In genomic region chr6:157670466-157671186, GRCh38 we compare ENCODE assay signal across 12 cellular contexts.
A peak's percentile ranks its signal among the peaks of the same experiment; 100 is the strongest.
DNase-seq lines count a peak whose midpoint lies in the region; ATAC-seq and TF ChIP-seq lines count a peak whose summit lies in the region.
"Had no signal": no experiment of that assay in that cellular context is flagged by ENCODE, and none has a peak within 500 bp of the region (broad histone marks: within the 10 kb centered on the region; RNA-seq: fewer than 3 reads in every experiment).

No MANE protein-coding gene starts in this region.

- peaks cover 22% of the 10 kb centered on the region for H3K4me1 Mint-ChIP-seq in activated CD8-positive, alpha-beta T cell treated with anti-CD3 and anti-CD28 coated beads, Interleukin-2, amount 10 ng/mL, durations not matched to agents 7 days and 5 days (ENCODE audit: low read depth)

- CTCF ChIA-PET in activated CD8-positive, alpha-beta T cell treated with anti-CD3 and anti-CD28 coated beads, Interleukin-2, amount 10 ng/mL, durations not matched to agents 7 days and 5 days (lab: Charles Lee), result interaction anchor here (1.0 to 2.9 kb wide), 10 partner anchors 11 to 356 kb away, joined by 3 to 23 read pairs (median 4); no protein-coding TSS in a partner anchor

- TF ChIP-seq POLR2A in stomach (IDR thresholded peaks at IDR 0.05), result no peak

- intact Hi-C loops in stomach (cut with DNase I; ENCODE audit: low total_unique reads), result no loop called here

- H3K9me3 ChIP-seq in right atrium auricular region (no peaks in the 10 kb centered on the region), stomach (no peaks in the 10 kb centered on the region)

- TF ChIP-seq CTCF in HL-60 (IDR thresholded peaks at IDR 0.05; ENCODE audit: insufficient read depth, low read length) (no peak), right atrium auricular region (IDR thresholded peaks at IDR 0.05) (no peak), stomach (IDR thresholded peaks at IDR 0.05) (no peak)

- H3K27ac Mint-ChIP-seq in activated CD8-positive, alpha-beta T cell treated with anti-CD3 and anti-CD28 coated beads, Interleukin-2, amount 10 ng/mL, durations not matched to agents 7 days and 5 days, result no peak overlapping the region

- TF ChIP-seq EP300 in stomach (IDR thresholded peaks at IDR 0.05), result no peak

- POLR2A ChIA-PET in activated CD8-positive, alpha-beta T cell treated with anti-CD3 and anti-CD28 coated beads, Interleukin-2, amount 10 ng/mL, durations not matched to agents 7 days and 5 days (lab: Charles Lee), result no interaction called here

- ATAC-seq in activated CD8-positive, alpha-beta T cell treated with anti-CD3 and anti-CD28 coated beads, Interleukin-2, amount 10 ng/mL, durations not matched to agents 7 days and 5 days, result no peak
- ATAC-seq: HCT116 had no signal

- H3K27me3 ChIP-seq in HL-60 (ENCODE audit: insufficient read depth, poor library complexity, severe bottlenecking) (no peaks in the 10 kb centered on the region), right atrium auricular region (no peaks in the 10 kb centered on the region), stomach (no peaks in the 10 kb centered on the region)

- WGBS in stomach, 5 donors, result 72 to 84% (median 82%) methylated on average over 9 of the region's 9 CpGs

- H3K9me3 Mint-ChIP-seq in activated CD8-positive, alpha-beta T cell treated with anti-CD3 and anti-CD28 coated beads, Interleukin-2, amount 10 ng/mL, durations not matched to agents 7 days and 5 days (ENCODE audit: insufficient read depth), result no peaks in the 10 kb centered on the region

- H3K36me3 ChIP-seq in right atrium auricular region (no peaks in the 10 kb centered on the region), stomach (peaks cover 0 to 10% (median 7%) of the 10 kb centered on the region in 4 donors)

- H3K4me3 ChIP-seq in HL-60 (replicated peaks; ENCODE audit: insufficient read depth, low read length) (no peak overlapping the region), right atrium auricular region (no peak overlapping the region), stomach (no peak overlapping the region)

- peaks cover 3% of the 10 kb centered on the region for H3K27me3 Mint-ChIP-seq in activated CD8-positive, alpha-beta T cell treated with anti-CD3 and anti-CD28 coated beads, Interleukin-2, amount 10 ng/mL, durations not matched to agents 7 days and 5 days (ENCODE audit: low read depth)

- no peaks in the 10 kb centered on the region for H3K36me3 Mint-ChIP-seq in activated CD8-positive, alpha-beta T cell treated with anti-CD3 and anti-CD28 coated beads, Interleukin-2, amount 10 ng/mL, durations not matched to agents 7 days and 5 days (ENCODE audit: low read depth)

- peak overlapping the region; percentile 29 for H3K27ac ChIP-seq in HL-60 (replicated peaks)
- H3K27ac ChIP-seq in right atrium auricular region, result peak overlapping the region; percentile 67 to 73
- H3K27ac ChIP-seq in stomach, result peak overlapping the region in 4 of 5 donors; percentile 68 to 73 (median 72)
- H3K27ac ChIP-seq: epithelial cell of prostate had no signal

- DNase-seq in HL-60 (ENCODE audit: low read depth in 1 of 2, low spot score in 1 of 2) (peak; percentile 27 to 75), right atrium auricular region (ENCODE audit: low spot score) (peak; percentile 64), stomach (no peak), NCI-H82 treated with DMSO at 0.1 percent for 48 hours (lab: John Stamatoyannopoulos, UW; ENCODE audit: unreplicated experiment) (no peak), AG08396 (ENCODE audit: low spot score) (no peak)
- peak; percentile 26 for DNase-seq in activated CD8-positive, alpha-beta T cell treated with anti-CD3 and anti-CD28 coated beads, Interleukin-2, amount 10 ng/mL, durations not matched to agents 7 days and 5 days
- no peak for DNase-seq in stimulated activated CD4-positive, alpha-beta T cell treated with anti-CD3 and anti-CD28 coated beads, Interleukin-4, amount 100 ng/mL, for 1 hour
- DNase-seq: midbrain; stimulated activated CD4-positive, alpha-beta T cell treated with anti-CD3 and anti-CD28 coated beads, Interleukin-4, amount 100 ng/mL, for 4 hours; stimulated activated naive CD4-positive, alpha-beta T cell treated with Interleukin-2 at 50 U/mL for 16 hours had no signal

- peaks cover 0 to 17% of the 10 kb centered on the region in 2 donors for H3K4me1 ChIP-seq in right atrium auricular region
- peaks cover 10 to 38% (median 15%) of the 10 kb centered on the region in 4 donors for H3K4me1 ChIP-seq in stomach

- H3K4me3 Mint-ChIP-seq in activated CD8-positive, alpha-beta T cell treated with anti-CD3 and anti-CD28 coated beads, Interleukin-2, amount 10 ng/mL, durations not matched to agents 7 days and 5 days, result no peak overlapping the region

Comparison
In these comparisons a context has a peak if more than half of its experiments do, and no peak if none do; other contexts are left out.
1. DNase-seq: peak in HL-60 (2 of 2), activated CD8-positive, alpha-beta T cell treated with anti-CD3 and anti-CD28 coated beads, Interleukin-2, amount 10 ng/mL, durations not matched to agents 7 days and 5 days (single experiment) and right atrium auricular region (single experiment); none in stomach (single experiment), NCI-H82 treated with DMSO at 0.1 percent for 48 hours (single experiment), AG08396 (single experiment) and stimulated activated CD4-positive, alpha-beta T cell treated with anti-CD3 and anti-CD28 coated beads, Interleukin-4, amount 100 ng/mL, for 1 hour (single experiment).
2. Peak in every context shown above with its lines, with median percentiles within 50 percentile points of each other: H3K27ac ChIP-seq.